ENCODE assay signal across 7 cellular contexts in the genomic region with DNA sequence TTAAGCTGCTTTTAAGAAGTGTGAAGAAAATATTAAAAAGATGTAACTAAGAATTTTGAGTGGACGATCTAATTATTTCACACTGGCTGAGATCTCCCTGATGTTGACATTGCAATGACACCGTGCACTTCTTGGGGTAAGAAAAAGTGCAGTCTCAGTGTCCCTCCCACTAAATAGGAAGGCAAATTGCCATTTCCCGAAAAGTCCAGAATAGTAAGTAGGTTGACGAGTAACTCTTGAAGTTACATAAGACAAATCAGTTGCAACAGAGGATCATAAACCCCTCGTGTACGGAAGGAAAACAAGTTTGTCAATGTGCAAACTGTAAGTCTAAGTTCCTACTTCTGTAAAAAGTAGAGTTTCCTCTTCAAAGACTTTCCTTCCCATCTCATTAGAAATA.
DNase-seq lines count a peak whose midpoint lies in the region; ATAC-seq and TF ChIP-seq lines count a peak whose summit lies in the region.
"Not testable (repeated sequence)": the region's sequence is repeated elsewhere in the genome, so short reads cannot be mapped to it uniquely, and the experiment has no call there.

No MANE protein-coding gene starts in this region.

- H3K27me3 ChIP-seq in right lobe of liver, neutrophil: not testable (repeated sequence)

- H3K4me3 ChIP-seq in right lobe of liver; neutrophil (ENCODE audit: low read depth in 1 of 2, low read length in 1 of 2): not testable (repeated sequence)

- ATAC-seq in esophagus mucosa (peak; percentile 52), left cardiac atrium (peak; percentile 43 to 60), right lobe of liver (peak; percentile 30 to 58 (median 49))

- H3K36me3 ChIP-seq in right lobe of liver, neutrophil: not testable (repeated sequence)

- H3K4me1 ChIP-seq in right lobe of liver: not testable (repeated sequence)
- H3K4me1 ChIP-seq in neutrophil (ENCODE audit: control insufficient read depth in 1 of 2, insufficient read depth in 1 of 2, low read depth in 1 of 2, low read length in 1 of 2): peaks cover 29 to 34% of the 10 kb centered on the region in 2 experiments

- not testable (repeated sequence) for TF ChIP-seq POLR2A in right lobe of liver (IDR thresholded peaks at IDR 0.05)

- TF ChIP-seq CTCF in right lobe of liver (IDR thresholded peaks at IDR 0.05); neutrophil (IDR thresholded peaks at IDR 0.05): not testable (repeated sequence)

- peak; percentile 75 for DNase-seq in CD1c-positive myeloid dendritic cell (ENCODE audit: extremely low spot score)
- peak; percentile 70 for DNase-seq in MV-4-11 (lab: John Stamatoyannopoulos, UW)
- DNase-seq in SIG-M5 (lab: John Stamatoyannopoulos, UW): peak; percentile 30
- not testable (repeated sequence) for DNase-seq in left cardiac atrium
- peak in 1 of 3 donors; percentile 35 for DNase-seq in right lobe of liver

- not testable (repeated sequence) for H3K27ac ChIP-seq in right lobe of liver
- H3K27ac ChIP-seq in neutrophil: peak overlapping the region; percentile 89

- 14% methylated on average over 4 of the region's 6 CpGs for WGBS in right lobe of liver (ENCODE audit: insufficient coverage, low coverage, low lambda C conversion rate, missing lambda C conversion rate)

- not testable (repeated sequence) for H3K9me3 ChIP-seq in right lobe of liver, neutrophil

- intact Hi-C loops in left cardiac atrium (cut with DNase I); right lobe of liver (cut with DNase I): not testable (repeated sequence)
